In the genomic region with DNA sequence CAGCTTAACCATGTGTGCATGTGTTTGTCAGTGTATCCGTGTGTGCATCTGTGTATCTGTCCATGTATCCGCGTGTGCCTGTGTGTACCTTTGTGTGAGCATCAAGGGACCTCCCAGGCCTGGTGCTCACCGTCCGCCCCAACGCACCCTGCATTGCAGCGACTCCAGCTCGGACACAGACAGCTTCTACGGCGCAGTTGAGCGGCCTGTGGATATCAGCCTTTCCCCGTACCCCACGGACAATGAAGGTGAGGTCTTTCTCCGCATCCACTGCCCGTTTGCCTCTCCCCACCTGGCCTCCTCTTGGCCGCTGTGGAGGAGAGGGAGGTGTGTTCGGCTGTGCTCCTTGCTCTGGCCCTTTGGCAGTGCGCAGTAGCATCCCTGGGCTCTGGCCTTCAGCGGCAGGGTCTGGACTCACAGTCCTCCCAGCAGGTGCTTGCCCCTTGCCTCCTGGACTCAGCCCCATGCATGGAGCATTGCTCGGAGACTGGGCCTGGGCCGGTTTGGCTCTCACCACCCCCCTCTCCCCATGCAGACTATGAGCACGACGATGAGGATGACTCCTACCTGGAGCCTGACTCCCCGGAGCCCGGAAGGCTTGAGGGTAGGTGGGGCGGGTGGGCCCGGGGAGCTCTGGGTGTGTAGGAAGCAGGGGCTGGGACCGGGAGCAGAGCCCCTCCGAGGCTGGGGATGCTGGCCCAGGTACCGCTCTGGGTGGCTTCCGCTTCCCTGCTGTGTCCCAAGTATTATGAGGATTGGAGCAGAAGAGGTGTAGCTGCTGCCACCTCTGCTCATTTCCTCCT, we compare ENCODE assay signal across 1 cellular context.
TF ChIP-seq lines count a peak whose summit lies in the region.

No MANE protein-coding gene starts in this region.

TF ChIP-seq in GM23338, 12 proteins besides CTCF, POLR2A, EP300 and RAD21 (continued from another document):
- TF ChIP-seq, protein P1, sequence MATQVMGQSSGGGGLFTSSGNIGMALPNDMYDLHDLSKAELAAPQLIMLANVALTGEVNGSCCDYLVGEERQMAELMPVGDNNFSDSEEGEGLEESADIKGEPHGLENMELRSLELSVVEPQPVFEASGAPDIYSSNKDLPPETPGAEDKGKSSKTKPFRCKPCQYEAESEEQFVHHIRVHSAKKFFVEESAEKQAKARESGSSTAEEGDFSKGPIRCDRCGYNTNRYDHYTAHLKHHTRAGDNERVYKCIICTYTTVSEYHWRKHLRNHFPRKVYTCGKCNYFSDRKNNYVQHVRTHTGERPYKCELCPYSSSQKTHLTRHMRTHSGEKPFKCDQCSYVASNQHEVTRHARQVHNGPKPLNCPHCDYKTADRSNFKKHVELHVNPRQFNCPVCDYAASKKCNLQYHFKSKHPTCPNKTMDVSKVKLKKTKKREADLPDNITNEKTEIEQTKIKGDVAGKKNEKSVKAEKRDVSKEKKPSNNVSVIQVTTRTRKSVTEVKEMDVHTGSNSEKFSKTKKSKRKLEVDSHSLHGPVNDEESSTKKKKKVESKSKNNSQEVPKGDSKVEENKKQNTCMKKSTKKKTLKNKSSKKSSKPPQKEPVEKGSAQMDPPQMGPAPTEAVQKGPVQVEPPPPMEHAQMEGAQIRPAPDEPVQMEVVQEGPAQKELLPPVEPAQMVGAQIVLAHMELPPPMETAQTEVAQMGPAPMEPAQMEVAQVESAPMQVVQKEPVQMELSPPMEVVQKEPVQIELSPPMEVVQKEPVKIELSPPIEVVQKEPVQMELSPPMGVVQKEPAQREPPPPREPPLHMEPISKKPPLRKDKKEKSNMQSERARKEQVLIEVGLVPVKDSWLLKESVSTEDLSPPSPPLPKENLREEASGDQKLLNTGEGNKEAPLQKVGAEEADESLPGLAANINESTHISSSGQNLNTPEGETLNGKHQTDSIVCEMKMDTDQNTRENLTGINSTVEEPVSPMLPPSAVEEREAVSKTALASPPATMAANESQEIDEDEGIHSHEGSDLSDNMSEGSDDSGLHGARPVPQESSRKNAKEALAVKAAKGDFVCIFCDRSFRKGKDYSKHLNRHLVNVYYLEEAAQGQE (IDR thresholded peaks at IDR 0.05; ENCODE audit: unreplicated experiment) = no peak
- TF ChIP-seq EZH2 (IDR thresholded peaks at IDR 0.05; ENCODE audit: low read depth, unreplicated experiment) (no peak), STAT1 (IDR thresholded peaks at IDR 0.05; ENCODE audit: unreplicated experiment) (no peak)
- TF ChIP-seq, protein P2, sequence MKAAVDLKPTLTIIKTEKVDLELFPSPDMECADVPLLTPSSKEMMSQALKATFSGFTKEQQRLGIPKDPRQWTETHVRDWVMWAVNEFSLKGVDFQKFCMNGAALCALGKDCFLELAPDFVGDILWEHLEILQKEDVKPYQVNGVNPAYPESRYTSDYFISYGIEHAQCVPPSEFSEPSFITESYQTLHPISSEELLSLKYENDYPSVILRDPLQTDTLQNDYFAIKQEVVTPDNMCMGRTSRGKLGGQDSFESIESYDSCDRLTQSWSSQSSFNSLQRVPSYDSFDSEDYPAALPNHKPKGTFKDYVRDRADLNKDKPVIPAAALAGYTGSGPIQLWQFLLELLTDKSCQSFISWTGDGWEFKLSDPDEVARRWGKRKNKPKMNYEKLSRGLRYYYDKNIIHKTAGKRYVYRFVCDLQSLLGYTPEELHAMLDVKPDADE (IDR thresholded peaks at IDR 0.05) = no peak
